In genomic region chr9:107190031-107190935, GRCh38 we compare ENCODE assay signal across 15 cellular contexts.
DNase-seq lines count a peak whose midpoint lies in the region; ATAC-seq, FAIRE-seq and TF ChIP-seq lines count a peak whose summit lies in the region.
"Had no signal": no experiment of that assay in that cellular context is flagged by ENCODE, and none has a peak within 500 bp of the region (broad histone marks: within the 10 kb centered on the region; RNA-seq: fewer than 3 reads in every experiment).

No MANE protein-coding gene starts in this region.

- no peaks in the 10 kb centered on the region for H3K36me3 Mint-ChIP-seq in glutamatergic neuron (ENCODE audit: unreplicated experiment)

- H3K4me1 Mint-ChIP-seq in glutamatergic neuron (ENCODE audit: low read depth, unreplicated experiment) = peaks cover 10% of the 10 kb centered on the region

- H3K9me3 Mint-ChIP-seq in glutamatergic neuron (ENCODE audit: unreplicated experiment) = no peaks in the 10 kb centered on the region

- H3K27ac Mint-ChIP-seq in glutamatergic neuron (ENCODE audit: unreplicated experiment) = peak overlapping the region; percentile 50

- peak; percentile 67 for DNase-seq in AG08395 (ENCODE audit: low spot score)
- DNase-seq in HTR-8/SVneo (ENCODE audit: insufficient read length, low spot score) = no peak
- no peak for DNase-seq in glutamatergic neuron
- DNase-seq in amniotic stem cell (lab: John Stamatoyannopoulos, UW) = no peak
- no peak for DNase-seq in HuH-7 (ENCODE audit: low spot score)
- DNase-seq in activated T-cell treated with anti-CD3 and anti-CD28 coated beads, Interleukin-2, amount 50 U/mL, for 48 hours = no peak
- DNase-seq: aorta, NCI-H187, PC-9, small intestine, T1000, upper lobe of right lung had no signal

- ATAC-seq in SK-N-SH treated with all-trans-retinoic acid at 6 μM for 48 hours = peak; percentile 78
- no peak for ATAC-seq in HG02571 (IDR thresholded peaks at IDR 0.05; ENCODE audit: unreplicated experiment)
- ATAC-seq: upper lobe of right lung had no signal

- H3K4me3 Mint-ChIP-seq in glutamatergic neuron (ENCODE audit: unreplicated experiment) = peak overlapping the region; percentile 27

- peak; percentile 70 for FAIRE-seq in HTR-8/SVneo (lab: Jason Lieb, UNC)
- FAIRE-seq: G401.6, small intestine had no signal

- peaks cover 2% of the 10 kb centered on the region for H3K27me3 Mint-ChIP-seq in glutamatergic neuron (ENCODE audit: unreplicated experiment)

- no peak for TF ChIP-seq CTCF in glutamatergic neuron (IDR thresholded peaks at IDR 0.05; ENCODE audit: partially characterized antibody, unreplicated experiment)

TF ChIP-seq in SK-N-SH treated with all-trans-retinoic acid at 6 μM for 48 hours, 23 proteins besides CTCF, POLR2A, EP300 and RAD21:
- TF ChIP-seq RARB (CRISPR knock-in tag; IDR thresholded peaks at IDR 0.05) (no peak), ISL1 (CRISPR knock-in tag; IDR thresholded peaks at IDR 0.05) (peak; percentile 27; the same call in 1 of the 2 replicates), PATZ1 (CRISPR knock-in tag; IDR thresholded peaks at IDR 0.05; ENCODE audit: borderline replicate concordance) (peak; percentile 15; the same call in 1 of the 2 replicates), ZC3H10 (CRISPR knock-in tag; IDR thresholded peaks at IDR 0.05) (0 out of 2 replicates have a peak, but pooled peaks have one; percentile 17)
